In genomic region chr1:206674745-206675175, GRCh38 we compare ENCODE assay signal across 8 cellular contexts. TPM values are rescaled to one million over a fixed set of nuclear protein-coding genes. Genes with fewer than 3 reads are reported as not detected.
DNase-seq lines count a peak whose midpoint lies in the region; ATAC-seq, FAIRE-seq and TF ChIP-seq lines count a peak whose summit lies in the region.

No MANE protein-coding gene starts in this region.

- no peak overlapping the region for H3K4me3 ChIP-seq in Caco-2 (ENCODE audit: low read depth, low read length)
- no peak overlapping the region for H3K4me3 ChIP-seq in psoas muscle

- peaks cover 32% of the 10 kb centered on the region for H3K4me1 Mint-ChIP-seq in Caco-2 (ENCODE audit: low read depth, unreplicated experiment)
- H3K4me1 Mint-ChIP-seq in CD14-positive monocyte: peaks cover 9% of the 10 kb centered on the region

- BruUV-seq in Caco-2 (replicated peaks; lab: Mats Ljungman, UMichigan): no TSS peak

- H3K27ac Mint-ChIP-seq in Caco-2 (ENCODE audit: unreplicated experiment): peak overlapping the region; percentile 95
- H3K27ac Mint-ChIP-seq in CD14-positive monocyte: peak overlapping the region in 1 of 7 donors; percentile 11

- ATAC-seq in psoas muscle (peak; percentile 88 to 96 (median 94)), GM19328 (IDR thresholded peaks at IDR 0.05; ENCODE audit: unreplicated experiment) (no peak)

- intact Hi-C loops in Caco-2 (cut with micrococcal nuclease; ENCODE audit: unreplicated experiment): no loop called here
- intact Hi-C loops in psoas muscle (cut with DNase I): no loop called here
- intact Hi-C loops in CD14-positive monocyte (cut with micrococcal nuclease): no loop called here

- H3K9me3 ChIP-seq in Caco-2: no peaks in the 10 kb centered on the region
- H3K9me3 ChIP-seq in psoas muscle: no peaks in the 10 kb centered on the region

- no peak for TF ChIP-seq CTCF in Caco-2 (IDR thresholded peaks at IDR 0.05; ENCODE audit: insufficient read depth in 1 of 2, low read depth in 1 of 2, low read length in 1 of 2, severe bottlenecking in 1 of 2, unreplicated experiment in 1 of 2)
- no peak for TF ChIP-seq CTCF in psoas muscle (IDR thresholded peaks at IDR 0.05)
- no peak for TF ChIP-seq CTCF in CD14-positive monocyte (IDR thresholded peaks at IDR 0.05)

- H3K27me3 ChIP-seq in Caco-2 (replicated peaks; ENCODE audit: control insufficient read depth, insufficient read depth, low read length) (no peaks in the 10 kb centered on the region), psoas muscle (ENCODE audit: insufficient read depth in 3 of 3, low read length in 2 of 3) (no peaks in the 10 kb centered on the region)

- 49 to 90% (median 56%) methylated on average over 1 of the region's 1 CpG for WGBS in psoas muscle, 3 donors

- H3K27ac ChIP-seq in psoas muscle: peak overlapping the region; percentile 82

- no peaks in the 10 kb centered on the region for H3K36me3 ChIP-seq in Caco-2 (ENCODE audit: control insufficient read depth, insufficient read depth, low read length)
- no peaks in the 10 kb centered on the region for H3K36me3 ChIP-seq in psoas muscle (ENCODE audit: insufficient read depth in 1 of 2, low read depth in 1 of 2)

- H3K27me3 Mint-ChIP-seq in Caco-2 (ENCODE audit: insufficient read depth, unreplicated experiment) (no peaks in the 10 kb centered on the region), CD14-positive monocyte (ENCODE audit: low read depth in 3 of 3) (peaks cover 22 to 33% (median 28%) of the 10 kb centered on the region in 3 donors)

- H3K9me3 Mint-ChIP-seq in Caco-2 (ENCODE audit: unreplicated experiment): no peaks in the 10 kb centered on the region
- H3K9me3 Mint-ChIP-seq in CD14-positive monocyte: peaks cover 0 to 2% (median 0%) of the 10 kb centered on the region in 7 donors

- peak; percentile 90 for FAIRE-seq in RCC 7860 (lab: Jason Lieb, UNC)

- CTCF ChIA-PET in Caco-2 (lab: Charles Lee): interaction anchor here (0.8 to 1.0 kb wide), 3 partner anchors 11 to 235 kb away, joined by 3 to 4 read pairs (median 4); no protein-coding TSS in a partner anchor

- POLR2A ChIA-PET in Caco-2 (lab: Charles Lee): interaction anchor here (1.0 kb wide), 1 partner anchor 10 kb away, joined by 7 read pairs; the partner anchor contains the start of gene MAPKAPK2

- H3K36me3 Mint-ChIP-seq in Caco-2 (ENCODE audit: insufficient read depth, unreplicated experiment) (peaks cover 5% of the 10 kb centered on the region), CD14-positive monocyte (peaks cover 7% of the 10 kb centered on the region in 2 donors)

- no peak overlapping the region for H3K4me3 Mint-ChIP-seq in Caco-2 (ENCODE audit: unreplicated experiment)
- H3K4me3 Mint-ChIP-seq in CD14-positive monocyte: peak overlapping the region in 1 of 2 donors; percentile 75

- DNase-seq in Caco-2: peak; percentile 30 to 53
- DNase-seq in RCC 7860 (ENCODE audit: low spot score): peak; percentile 96
- peak; percentile 87 for DNase-seq in fibroblast of the conjunctiva (ENCODE audit: low read depth)
- DNase-seq in psoas muscle: peak; percentile 62 to 75
- no peak for DNase-seq in CD14-positive monocyte (ENCODE audit: low spot score)
- no peak for DNase-seq in NCI-H524 (lab: John Stamatoyannopoulos, UW)
- DNase-seq in NCI-H1930 (lab: John Stamatoyannopoulos, UW): no peak

- H3K4me1 ChIP-seq in Caco-2 (peaks cover 48% of the 10 kb centered on the region), psoas muscle (peaks cover 37% of the 10 kb centered on the region)

RNA-seq across cellular contexts. Expression of gene MAPKAPK2, which starts 9.9 kb away (rescaled TPM):
- total RNA-seq in Caco-2 (2022): 88.2 and 96.8 TPM in 2 replicates
- 100 to 1,000 TPM in 3 of 4 donors, 10 to 100 TPM in 1; 89.4 to 198 (median 167) TPM for total RNA-seq in psoas muscle
- 100 to 1,000 TPM; 108 to 191 (median 112) TPM for polyA plus RNA-seq in psoas muscle
- polyA plus RNA-seq in CD14-positive monocyte: 1 to 10 TPM; 1.6 to 2.2 TPM

RNA-seq across cellular contexts. Expression of gene DYRK3, which starts 39.4 kb away (rescaled TPM):
- total RNA-seq in Caco-2 (2022) (0.16 TPM in 1 of 2 replicates, not detected in the other), psoas muscle (1 to 10 TPM in 3 of 4 donors, under 1 TPM in 1; 0.57 to 2.0 (median 1.4) TPM)
- polyA plus RNA-seq in psoas muscle (1 to 10 TPM in 2 of 3 donors, under 1 TPM in 1; 0.25 to 1.2 (median 1.0) TPM), CD14-positive monocyte (not detected)

Comparison
In these comparisons a context has a peak if more than half of its experiments do, and no peak if none do; other contexts are left out.
1. DNase-seq: peak in Caco-2 (2 of 2), RCC 7860 (single experiment), fibroblast of the conjunctiva (single experiment) and psoas muscle (2 of 2); none in CD14-positive monocyte (single experiment), NCI-H524 (0 of 2) and NCI-H1930 (0 of 2).